ENCODE assay signal across 23 cellular contexts in the genomic region with DNA sequence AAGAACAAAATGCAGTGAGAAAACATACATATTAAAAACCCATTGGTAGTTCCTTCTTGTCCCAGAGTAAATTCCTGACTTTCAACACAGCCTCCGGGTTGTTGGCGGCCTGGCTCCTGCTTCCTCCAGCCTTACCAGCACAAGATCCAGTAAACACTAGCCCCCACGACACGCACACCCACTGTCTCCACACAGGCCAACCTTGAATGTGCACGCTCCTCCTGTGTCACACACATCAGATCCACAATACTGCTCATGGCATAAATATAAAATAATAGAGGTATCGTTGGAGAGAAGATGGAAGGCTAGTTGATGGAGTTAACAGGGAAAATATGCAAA. TPM values are rescaled to one million over a fixed set of nuclear protein-coding genes. Genes with fewer than 3 reads are reported as not detected.
DNase-seq lines count a peak whose midpoint lies in the region; ATAC-seq, FAIRE-seq and TF ChIP-seq lines count a peak whose summit lies in the region.
"Had no signal": no experiment of that assay in that cellular context is flagged by ENCODE, and none has a peak within 500 bp of the region (broad histone marks: within the 10 kb centered on the region; RNA-seq: fewer than 3 reads in every experiment).

No MANE protein-coding gene starts in this region.

- no peaks in the 10 kb centered on the region for H3K9me3 Mint-ChIP-seq in neural crest cell
- H3K9me3 Mint-ChIP-seq: CD8-positive, alpha-beta memory T cell had no signal

- no peak overlapping the region for H3K9ac ChIP-seq in HepG2 (ENCODE audit: insufficient read depth, low read depth, low read length)
- no peak overlapping the region for H3K9ac ChIP-seq in smooth muscle cell (ENCODE audit: low read depth)
- H3K9ac ChIP-seq: BLaER1 treated with 17β-estradiol and CSF1 and Interleukin-3, amounts not matched to agents 10 nM and 100 nM had no signal

- H3K27ac ChIP-seq in HepG2 (ENCODE audit: extremely low read length, insufficient read depth, low read length) (peak overlapping the region; percentile 32), right lobe of liver (no peak overlapping the region), dorsolateral prefrontal cortex (peak overlapping the region in 47 of 59 donors; percentile 21 to 100 (median 98)), temporal lobe (ENCODE audit: low read depth, low read length) (peak overlapping the region; percentile 39), smooth muscle cell (ENCODE audit: low read depth) (no peak overlapping the region)
- H3K27ac ChIP-seq: A549; BLaER1 treated with 17β-estradiol and CSF1 and Interleukin-3, amounts not matched to agents 10 nM and 100 nM had no signal

- TF ChIP-seq CTCF in HepG2 (CRISPR knock-in tag; IDR thresholded peaks at IDR 0.05) = no peak
- TF ChIP-seq CTCF in right lobe of liver (IDR thresholded peaks at IDR 0.05) = no peak
- no peak for TF ChIP-seq CTCF in dorsolateral prefrontal cortex (IDR thresholded peaks at IDR 0.05 in 54 of 56, conservative IDR thresholded peaks at IDR 0.05 in 2 of 56; ENCODE audit: low read depth in 1 of 56, partially characterized antibody in 56 of 56)
- TF ChIP-seq CTCF in neural crest cell (conservative IDR thresholded peaks at IDR 0.05) = no peak
- TF ChIP-seq CTCF in smooth muscle cell (IDR thresholded peaks at IDR 0.05; ENCODE audit: borderline replicate concordance, insufficient read depth, poor library complexity, severe bottlenecking) = no peak

- H3F3A ChIP-seq in smooth muscle cell (ENCODE audit: low read depth) = no peaks in the 10 kb centered on the region

- H3K27me3 ChIP-seq in HepG2 (ENCODE audit: control insufficient read depth in 1 of 2, insufficient read depth in 2 of 2, low read length in 2 of 2) = no peaks in the 10 kb centered on the region; a peak in 3 of 5 replicates
- no peaks in the 10 kb centered on the region for H3K27me3 ChIP-seq in right lobe of liver
- H3K27me3 ChIP-seq in dorsolateral prefrontal cortex = no peaks in the 10 kb centered on the region
- peaks cover 4% of the 10 kb centered on the region for H3K27me3 ChIP-seq in smooth muscle cell (ENCODE audit: low read depth)
- H3K27me3 ChIP-seq: BE2C; BLaER1 treated with 17β-estradiol and CSF1 and Interleukin-3, amounts not matched to agents 10 nM and 100 nM had no signal

- H3K36me3 ChIP-seq in HepG2 (replicated peaks in 1 of 2; ENCODE audit: control insufficient read depth in 1 of 2, insufficient read depth in 2 of 2, low read length in 2 of 2) = no peaks in the 10 kb centered on the region; a peak in 1 of 5 replicates
- H3K36me3 ChIP-seq in right lobe of liver = no peaks in the 10 kb centered on the region
- no peaks in the 10 kb centered on the region for H3K36me3 ChIP-seq in smooth muscle cell (ENCODE audit: low read depth)
- H3K36me3 ChIP-seq: BE2C, HAP-1 had no signal

- peaks cover 7% of the 10 kb centered on the region for H3K27me3 Mint-ChIP-seq in neural crest cell (ENCODE audit: low read depth)

- H3K4me3 ChIP-seq in HepG2 (replicated peaks in 1 of 3; ENCODE audit: insufficient read depth in 1 of 3, low read depth in 2 of 3, low read length in 3 of 3) (peak overlapping the region in 1 of 3 experiments; percentile 31; a peak in 2 of 6 replicates), right lobe of liver (no peak overlapping the region), dorsolateral prefrontal cortex (no peak overlapping the region), smooth muscle cell (no peak overlapping the region)
- H3K4me3 ChIP-seq: A549; BLaER1 treated with 17β-estradiol and CSF1 and Interleukin-3, amounts not matched to agents 10 nM and 100 nM; HAP-1 had no signal

- H3K9me3 ChIP-seq in HepG2 (ENCODE audit: low read length) = no peaks in the 10 kb centered on the region
- H3K9me3 ChIP-seq in right lobe of liver = no peaks in the 10 kb centered on the region
- no peaks in the 10 kb centered on the region for H3K9me3 ChIP-seq in smooth muscle cell (replicated peaks; ENCODE audit: low read depth)
- H3K9me3 ChIP-seq: A549; BE2C; BLaER1 treated with 17β-estradiol and CSF1 and Interleukin-3, amounts not matched to agents 10 nM and 100 nM; HAP-1 had no signal

- WGBS in HepG2 (ENCODE audit: low lambda C conversion rate) = 35% methylated on average over 6 of the region's 6 CpGs
- WGBS in right lobe of liver (ENCODE audit: insufficient coverage, low coverage, low lambda C conversion rate, missing lambda C conversion rate) = 82% methylated on average over 6 of the region's 6 CpGs
- 85% methylated on average over 6 of the region's 6 CpGs for WGBS in smooth muscle cell (ENCODE audit: low lambda C conversion rate)

- POLR2A ChIA-PET in HepG2 (lab: Yijun Ruan, JAX) = interaction anchor here (0.8 to 1.4 kb wide), 3 partner anchors 9 to 73 kb away, joined by 3 to 8 read pairs (median 6); partner anchors contain the start of genes FKBP15 and SLC31A1

- peaks cover 62% of the 10 kb centered on the region for H3K4me1 ChIP-seq in HepG2 (ENCODE audit: insufficient read depth, low read length)
- peaks cover 0 to 35% (median 9%) of the 10 kb centered on the region in 4 donors for H3K4me1 ChIP-seq in right lobe of liver
- peaks cover 2% of the 10 kb centered on the region for H3K4me1 ChIP-seq in smooth muscle cell (ENCODE audit: low read depth)
- H3K4me1 ChIP-seq: HAP-1 had no signal

- H3K79me2 ChIP-seq in HepG2 (ENCODE audit: insufficient read depth, low read length) (no peaks in the 10 kb centered on the region), smooth muscle cell (ENCODE audit: low read depth) (no peaks in the 10 kb centered on the region)

- no peak overlapping the region for H3K27ac Mint-ChIP-seq in neural crest cell (ENCODE audit: unreplicated experiment)
- H3K27ac Mint-ChIP-seq: HFFc6 had no signal

- H2AFZ ChIP-seq in HepG2 (ENCODE audit: low read length) (no peak overlapping the region), smooth muscle cell (ENCODE audit: low read depth) (no peak overlapping the region)

- peaks cover 7% of the 10 kb centered on the region for H3K4me1 Mint-ChIP-seq in neural crest cell

- BruUV-seq in HepG2 (replicated peaks; lab: Mats Ljungman, UMichigan) = no TSS peak

- TF ChIP-seq RAD21 in HepG2 (CRISPR knock-in tag; IDR thresholded peaks at IDR 0.05) = no peak

- peak overlapping the region; percentile 51 for H3K4me3 Mint-ChIP-seq in neural crest cell
- H3K4me3 Mint-ChIP-seq: HFFc6 had no signal

- no peak for DNase-seq in HepG2 (ENCODE audit: low spot score)
- no peak for DNase-seq in right lobe of liver
- no peak for DNase-seq in dorsolateral prefrontal cortex
- DNase-seq in neural crest cell (ENCODE audit: low read depth, low spot score) = no peak
- DNase-seq in cortex of kidney (lab: John Stamatoyannopoulos, UW) = no peak
- DNase-seq in EL = no peak
- DNase-seq in smooth muscle cell (lab: John Stamatoyannopoulos, UW; ENCODE audit: unreplicated experiment) = no peak
- DNase-seq: 8988T; ACHN; BE2C; CD8-positive, alpha-beta memory T cell; DMS 273 treated with DMSO at 0.1 percent for 48 hours; DMS79; GOT3; HFFc6 had no signal

- no peaks in the 10 kb centered on the region for H3K36me3 Mint-ChIP-seq in neural crest cell (ENCODE audit: low read depth)

- TF ChIP-seq EP300 in HepG2 (IDR thresholded peaks at IDR 0.05; ENCODE audit: low read depth in 2 of 2, low read length in 2 of 2) = no peak
- no peak for TF ChIP-seq EP300 in HepG2 (CRISPR knock-in tag; IDR thresholded peaks at IDR 0.05; ENCODE audit: borderline replicate concordance)

- FAIRE-seq in HepG2 (lab: Jason Lieb, UNC) = no peak
- FAIRE-seq: A549, D721Med, GM12891, GM18507, H54 had no signal

- no peaks in the 10 kb centered on the region for H4K20me1 ChIP-seq in HepG2 (ENCODE audit: insufficient read depth, low read length)
- H4K20me1 ChIP-seq in smooth muscle cell (ENCODE audit: low read depth) = peaks cover 2% of the 10 kb centered on the region

- TF ChIP-seq POLR2A in HepG2 (IDR thresholded peaks at IDR 0.05; ENCODE audit: insufficient read depth in 1 of 2, low read depth in 2 of 2, low read length in 2 of 2) (no peak), right lobe of liver (IDR thresholded peaks at IDR 0.05) (no peak)

- H3K4me2 ChIP-seq in HepG2 (ENCODE audit: low read depth, low read length) (peak overlapping the region; percentile 63), smooth muscle cell (no peak overlapping the region)
- H3K4me2 ChIP-seq: A549 had no signal

- intact Hi-C loops in HepG2 (cut with micrococcal nuclease; ENCODE audit: unreplicated experiment) = no loop called here
- intact Hi-C loops in right lobe of liver (cut with DNase I) = no loop called here
- intact Hi-C loops in dorsolateral prefrontal cortex (cut with DNase I) = no loop called here

- ATAC-seq in HepG2 (no peak), right lobe of liver (no peak)
- ATAC-seq: A549 had no signal

- CTCF ChIA-PET in HepG2 (lab: Yijun Ruan, JAX; ENCODE audit: low intra/inter-chr PET ratio, low total read pairs) = no interaction called here

- in situ Hi-C loops in HepG2 (cut with HindIII; ENCODE audit: extremely low pct_ligation_motif_present, low pct_unique_long_range_greater_than_20kb) = no loop called here

RNA-seq across cellular contexts. Expression of gene SLC31A2, which starts 2.5 kb away (rescaled TPM):
- total RNA-seq in HepG2 (2016; rRNA removed; fragmentation: Illumina TruSeq; extraction: Trizol) (6.0 and 9.3 TPM in 2 replicates), right lobe of liver (10 to 100 TPM; 11.5 to 43.4 (median 25.0) TPM), dorsolateral prefrontal cortex (100 to 1,000 TPM in 7 of 120 experiments, 10 to 100 TPM in 113; 10.6 to 211 (median 43.4) TPM), neural crest cell (3.0 and 3.6 TPM in 2 replicates), temporal lobe (3.7 TPM), smooth muscle cell (4.8 and 8.7 TPM in 2 replicates)
- total RNA-seq in HepG2 (2016; cell fraction: cytosol; rRNA removed; fragmentation: Illumina TruSeq; extraction: Trizol; ENCODE audit: low read depth) = 1.5 and 1.9 TPM in 2 replicates
- total RNA-seq in HepG2 (2016; cell fraction: insoluble cytoplasmic fraction; rRNA removed; fragmentation: Illumina TruSeq; extraction: Trizol) = 7.4 and 9.7 TPM in 2 replicates
- total RNA-seq in HepG2 (2016; cell fraction: membrane; rRNA removed; fragmentation: Illumina TruSeq; extraction: Trizol) = 3.7 and 5.5 TPM in 2 replicates
- 9.1 TPM in 2 replicates for total RNA-seq in HepG2 (2016; cell fraction: nucleus; rRNA removed; fragmentation: Illumina TruSeq; extraction: Trizol)
- polyA plus RNA-seq in HepG2 (2011; rRNA removed) (10.2 and 10.9 TPM in 2 replicates), smooth muscle cell (7.6 and 9.1 TPM in 2 replicates)
- polyA plus RNA-seq in HepG2 (2011; cell fraction: cytosol; rRNA removed) = 10.4 and 13.6 TPM in 2 replicates
- polyA plus RNA-seq in HepG2 (2011; cell fraction: nucleus; rRNA removed) = 5.6 and 5.9 TPM in 2 replicates
- 3.1 and 5.5 TPM in 2 replicates for polyA plus RNA-seq in HepG2 (2012)
- polyA plus RNA-seq in HepG2 (2016; cell fraction: cytosol; fragmentation: Illumina TruSeq; extraction: Trizol; ENCODE audit: low read depth) = 1.0 and 1.6 TPM in 2 replicates
- polyA plus RNA-seq in HepG2 (2016; cell fraction: insoluble cytoplasmic fraction; fragmentation: Illumina TruSeq; extraction: Trizol; ENCODE audit: low read depth) = 5.0 and 5.6 TPM in 2 replicates
- 2.8 and 2.9 TPM in 2 replicates for polyA plus RNA-seq in HepG2 (2016; cell fraction: membrane; fragmentation: Illumina TruSeq; extraction: Trizol; ENCODE audit: low read depth)
- 10.8 and 11.0 TPM in 2 replicates for polyA plus RNA-seq in HepG2 (2016; cell fraction: nucleus; fragmentation: Illumina TruSeq; extraction: Trizol; ENCODE audit: insufficient read depth, low read depth)
- 10.3 and 20.0 TPM in 2 replicates for polyA minus RNA-seq in HepG2 (2011; rRNA and poly(A)+ RNA removed; ENCODE audit: low replicate concordance)
- 3.7 and 5.4 TPM in 2 replicates for polyA minus RNA-seq in HepG2 (2011; cell fraction: cytosol; rRNA and poly(A)+ RNA removed)
- polyA minus RNA-seq in HepG2 (2011; cell fraction: nucleus; rRNA and poly(A)+ RNA removed) = 12.2 and 15.7 TPM in 2 replicates

Comparison
In these comparisons a context has a peak if more than half of its experiments do, and no peak if none do; other contexts are left out.
1. H3K27ac ChIP-seq: peak in HepG2 (single experiment), dorsolateral prefrontal cortex (47 of 59) and temporal lobe (single experiment); none in right lobe of liver (0 of 3) and smooth muscle cell (single experiment).